Comparison of ENCODE assay signal across 7 cellular contexts in genomic region chr1:64469977-64470669, GRCh38. TPM values are rescaled to one million over a fixed set of nuclear protein-coding genes. Genes with fewer than 3 reads are reported as not detected.
DNase-seq lines count a peak whose midpoint lies in the region; ATAC-seq and TF ChIP-seq lines count a peak whose summit lies in the region.

Gene CACHD1 (plus strand): TSS chr1:64470129. CDS start chr1:64470745, 616 bp downstream.

- H3K27me3 ChIP-seq in duodenal mucosa (ENCODE audit: control insufficient read depth in 1 of 2, insufficient read depth in 2 of 2, low read length in 2 of 2): peaks cover 3 to 19% of the 10 kb centered on the region in 2 donors

- H3K4me1 Mint-ChIP-seq in activated CD4-positive, alpha-beta T cell treated with anti-CD3 and anti-CD28 coated beads, Interleukin-2, amount 10 ng/mL, durations not matched to agents 7 days and 5 days: peaks cover 9% of the 10 kb centered on the region

- peak within 1 kb of the TSS; percentile 78 for H3K4me3 Mint-ChIP-seq in activated CD4-positive, alpha-beta T cell treated with anti-CD3 and anti-CD28 coated beads, Interleukin-2, amount 10 ng/mL, durations not matched to agents 7 days and 5 days

- CTCF ChIA-PET in activated CD4-positive, alpha-beta T cell treated with anti-CD3 and anti-CD28 coated beads, Interleukin-2, amount 10 ng/mL, durations not matched to agents 7 days and 5 days (lab: Charles Lee): no interaction called here

- WGBS in lower leg skin, 2 donors: 0 to 1% methylated on average over 28 to 55 of the region's 84 CpGs

- peaks cover 2% of the 10 kb centered on the region for H3K36me3 Mint-ChIP-seq in activated CD4-positive, alpha-beta T cell treated with anti-CD3 and anti-CD28 coated beads, Interleukin-2, amount 10 ng/mL, durations not matched to agents 7 days and 5 days (ENCODE audit: low read depth)

- DNase-seq in NCI-H2227 (lab: John Stamatoyannopoulos, UW; ENCODE audit: unreplicated experiment): peak; percentile 84
- DNase-seq in activated CD4-positive, alpha-beta T cell treated with anti-CD3 and anti-CD28 coated beads, Interleukin-2, amount 10 ng/mL, durations not matched to agents 7 days and 5 days: peak; percentile 67
- peak; percentile 79 to 96 for DNase-seq in lower leg skin (ENCODE audit: low spot score in 2 of 2)
- DNase-seq in stimulated activated CD4-positive, alpha-beta T cell treated with anti-CD3 and anti-CD28 coated beads, Interleukin-2, amount 100 ng/mL, for 48 hours: peak; percentile 52 to 60

- H3K9me3 ChIP-seq in duodenal mucosa (ENCODE audit: control insufficient read depth in 1 of 2, low read length in 2 of 2): no peaks in the 10 kb centered on the region

- no peaks in the 10 kb centered on the region for H3K9me3 Mint-ChIP-seq in activated CD4-positive, alpha-beta T cell treated with anti-CD3 and anti-CD28 coated beads, Interleukin-2, amount 10 ng/mL, durations not matched to agents 7 days and 5 days

- no peak within 1 kb of the TSS for H3K27ac Mint-ChIP-seq in activated CD4-positive, alpha-beta T cell treated with anti-CD3 and anti-CD28 coated beads, Interleukin-2, amount 10 ng/mL, durations not matched to agents 7 days and 5 days

- TF ChIP-seq CTCF in lower leg skin (IDR thresholded peaks at IDR 0.05): no peak

- intact Hi-C loops in lower leg skin (cut with DNase I; ENCODE audit: low total_unique reads): no loop called here

- H3K36me3 ChIP-seq in duodenal mucosa (ENCODE audit: control insufficient read depth in 1 of 2, insufficient read depth in 2 of 2, low read length in 2 of 2): no peaks in the 10 kb centered on the region

- POLR2A ChIA-PET in activated CD4-positive, alpha-beta T cell treated with anti-CD3 and anti-CD28 coated beads, Interleukin-2, amount 10 ng/mL, durations not matched to agents 7 days and 5 days (lab: Charles Lee): interaction anchor here (0.7 kb wide), 1 partner anchor 30 kb away, joined by 3 read pairs; no protein-coding TSS in a partner anchor

- peaks cover 46% of the 10 kb centered on the region for H3K27me3 Mint-ChIP-seq in activated CD4-positive, alpha-beta T cell treated with anti-CD3 and anti-CD28 coated beads, Interleukin-2, amount 10 ng/mL, durations not matched to agents 7 days and 5 days

- H3K9ac ChIP-seq in duodenal mucosa (ENCODE audit: low read depth in 1 of 2, low read length in 2 of 2): peak within 1 kb of the TSS; percentile 35 to 58

- ATAC-seq in GM18519 (IDR thresholded peaks at IDR 0.05; ENCODE audit: low FRiP score, unreplicated experiment) (peak; percentile 86), HG03045 (IDR thresholded peaks at IDR 0.05; ENCODE audit: unreplicated experiment) (peak; percentile 68)

- TF ChIP-seq POLR2A in lower leg skin (IDR thresholded peaks at IDR 0.05): no peak

- no peak within 1 kb of the TSS for H3K27ac ChIP-seq in duodenal mucosa (ENCODE audit: low read depth, low read length)

- H3K4me3 ChIP-seq in duodenal mucosa (ENCODE audit: low read depth in 1 of 2, low read length in 2 of 2) (peak within 1 kb of the TSS; percentile 76 to 78), lower leg skin (ENCODE audit: low read depth, poor library complexity, severe bottlenecking) (peak within 1 kb of the TSS; percentile 75)

- peaks cover 18 to 25% of the 10 kb centered on the region in 2 donors for H3K4me1 ChIP-seq in duodenal mucosa (ENCODE audit: control insufficient read depth in 1 of 2, insufficient read depth in 2 of 2, low read length in 2 of 2)

RNA-seq across cellular contexts. Expression of gene CACHD1, which starts in this region (rescaled TPM):
- total RNA-seq in activated CD4-positive, alpha-beta T cell treated with anti-CD3 and anti-CD28 coated beads, Interleukin-2, amount 10 ng/mL, durations not matched to agents 7 days and 5 days: under 1 TPM; 0.47 to 0.48 TPM
- total RNA-seq in lower leg skin: 10 to 100 TPM in 2 of 4 donors, 1 to 10 TPM in 2; 7.3 to 17.1 (median 10.9) TPM

Comparison
In these comparisons a context has a peak if more than half of its experiments do, and no peak if none do; other contexts are left out.
1. RNA of gene CACHD1 (total RNA-seq): 7.3 to 17.1 TPM in lower leg skin; 0.47 to 0.48 TPM in activated CD4-positive, alpha-beta T cell treated with anti-CD3 and anti-CD28 coated beads, Interleukin-2, amount 10 ng/mL, durations not matched to agents 7 days and 5 days; every median in the first group is over 4 times any median in the second.
2. Peak in DNase-seq in activated CD4-positive, alpha-beta T cell treated with anti-CD3 and anti-CD28 coated beads, Interleukin-2, amount 10 ng/mL, durations not matched to agents 7 days and 5 days; RNA of the gene not detected or under 1 TPM.
3. Peak in every context shown above with its lines, with median percentiles within 50 percentile points of each other: DNase-seq.